Comparison of ENCODE assay signal across 11 cellular contexts in the genomic region with DNA sequence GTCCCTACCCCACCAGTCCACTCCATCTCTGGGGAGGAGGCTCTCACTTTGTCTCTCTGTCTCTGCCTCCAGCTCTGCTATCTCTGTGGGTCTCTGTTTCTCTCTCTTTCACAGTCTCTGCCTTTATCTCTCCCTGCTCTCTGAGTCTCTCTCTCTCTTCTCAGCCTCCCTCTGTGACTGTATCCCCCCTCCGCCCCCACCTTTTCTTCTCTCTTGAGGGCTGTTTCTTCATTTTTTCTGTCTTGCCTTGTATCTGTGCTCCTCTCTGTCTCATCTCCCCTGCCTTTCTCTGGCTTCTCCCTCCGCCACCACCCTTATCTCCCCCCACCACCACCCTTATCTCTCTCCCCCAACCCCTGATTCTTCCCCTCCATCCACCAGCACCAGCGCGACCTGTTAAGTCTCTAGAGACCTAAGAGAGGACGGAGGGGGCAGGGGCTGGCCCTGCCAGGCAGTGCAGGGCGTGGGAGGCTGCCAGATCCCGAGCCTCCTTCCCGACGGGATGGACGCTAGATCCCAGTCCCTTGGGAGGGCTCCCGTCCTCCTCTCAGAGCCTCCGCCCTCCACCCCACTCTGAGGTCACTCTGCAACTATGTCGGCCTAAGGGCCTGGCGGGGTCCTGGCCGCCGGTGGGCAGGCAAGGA. TPM values are rescaled to one million over a fixed set of nuclear protein-coding genes. Genes with fewer than 3 reads are reported as not detected.
DNase-seq lines count a peak whose midpoint lies in the region; ATAC-seq, FAIRE-seq and TF ChIP-seq lines count a peak whose summit lies in the region.
"Had no signal": no experiment of that assay in that cellular context is flagged by ENCODE, and none has a peak within 500 bp of the region (broad histone marks: within the 10 kb centered on the region; RNA-seq: fewer than 3 reads in every experiment).

No MANE protein-coding gene starts in this region.

- H3K36me3 ChIP-seq in ectodermal cell (ENCODE audit: control insufficient read depth, insufficient read depth, low read length), result peaks cover 6% of the 10 kb centered on the region
- H3K36me3 ChIP-seq in mesendoderm (ENCODE audit: control insufficient read depth, insufficient read depth, low read length), result no peaks in the 10 kb centered on the region
- H3K36me3 ChIP-seq in A673 (ENCODE audit: insufficient read depth, low read length, poor library complexity, severe bottlenecking), result no peaks in the 10 kb centered on the region
- H3K36me3 ChIP-seq: neutrophil had no signal

- H3K4me2 ChIP-seq in mesendoderm (ENCODE audit: low read length), result peak overlapping the region; percentile 81

- H2AK5ac ChIP-seq in mesendoderm (ENCODE audit: low read length), result peak overlapping the region; percentile 36

- H3K79me1 ChIP-seq in mesendoderm (ENCODE audit: low read length), result peaks cover 2% of the 10 kb centered on the region

- no peak for ATAC-seq in activated naive CD4-positive, alpha-beta T cell treated with anti-CD3 and anti-CD28 coated beads, Interleukin-2, amount 50 U/mL, for 72 hours

- H3K9me3 Mint-ChIP-seq in activated naive CD4-positive, alpha-beta T cell treated with anti-CD3 and anti-CD28 coated beads, Interleukin-2, amount 50 U/mL, for 72 hours, result no peaks in the 10 kb centered on the region
- H3K9me3 Mint-ChIP-seq: activated B cell treated with CpG ODN at 0.5 μM for 24 hours had no signal

- H4K8ac ChIP-seq in mesendoderm (ENCODE audit: low read depth, low read length), result no peak overlapping the region

- TF ChIP-seq CTCF in A673 (conservative IDR thresholded peaks at IDR 0.05; ENCODE audit: low read depth, low read length), result no peak

- no peaks in the 10 kb centered on the region for H3K36me3 Mint-ChIP-seq in activated naive CD4-positive, alpha-beta T cell treated with anti-CD3 and anti-CD28 coated beads, Interleukin-2, amount 50 U/mL, for 72 hours

- H3K23ac ChIP-seq in mesendoderm (ENCODE audit: low read length), result peak overlapping the region; percentile 15

- CTCF ChIA-PET in A673 (lab: Charles Lee), result no interaction called here

- no TSS peak for BruUV-seq in A673 (replicated peaks; lab: Mats Ljungman, UMichigan)

- no peak for FAIRE-seq in urothelium cell line (lab: Jason Lieb, UNC)

- no peak for DNase-seq in activated naive CD4-positive, alpha-beta T cell treated with anti-CD3 and anti-CD28 coated beads, Interleukin-2, amount 50 U/mL, for 72 hours (ENCODE audit: low spot score in 2 of 2)
- no peak for DNase-seq in activated naive CD4-positive, alpha-beta T cell treated with Interleukin-2 at 50 U/mL for 16 hours
- DNase-seq in mesendoderm (peak; percentile 68), urothelium cell line (ENCODE audit: low spot score) (peak; percentile 44), A673 (ENCODE audit: low spot score) (no peak), GOT3 (lab: John Stamatoyannopoulos, UW) (no peak)
- no peak for DNase-seq in stimulated activated CD4-positive, alpha-beta T cell treated with anti-CD3 and anti-CD28 coated beads, Interleukin-1b, Interleukin-23, amount 100 ng/mL, for 48 hours
- DNase-seq: activated B cell treated with CpG ODN at 0.5 μM for 24 hours had no signal

- H3K27me3 ChIP-seq in ectodermal cell (ENCODE audit: control insufficient read depth, insufficient read depth, low read length, poor library complexity, severe bottlenecking), result no peaks in the 10 kb centered on the region
- no peaks in the 10 kb centered on the region for H3K27me3 ChIP-seq in mesendoderm (ENCODE audit: insufficient read depth, low read length, poor library complexity)
- H3K27me3 ChIP-seq in A673 (replicated peaks; ENCODE audit: insufficient read depth, low read depth, low read length, poor library complexity), result no peaks in the 10 kb centered on the region

- H3K27ac ChIP-seq in ectodermal cell (ENCODE audit: insufficient read depth, low read depth, low read length, poor library complexity, severe bottlenecking) (no peak overlapping the region), mesendoderm (ENCODE audit: low read depth, low read length) (peak overlapping the region; percentile 10), A673 (ENCODE audit: low read depth, low read length, poor library complexity, severe bottlenecking) (no peak overlapping the region)
- H3K27ac ChIP-seq: C4-2B, neutrophil had no signal

- peak overlapping the region; percentile 93 for H3K56ac ChIP-seq in mesendoderm (ENCODE audit: low read length)

- no peak overlapping the region for H2BK15ac ChIP-seq in mesendoderm (replicated peaks; ENCODE audit: low read depth)

- POLR2A ChIA-PET in A673 (lab: Charles Lee; ENCODE audit: low non-redundant PET), result no interaction called here

- no peaks in the 10 kb centered on the region for H3K9me3 ChIP-seq in ectodermal cell (ENCODE audit: control insufficient read depth, low read length)
- no peaks in the 10 kb centered on the region for H3K9me3 ChIP-seq in A673 (ENCODE audit: low read depth, low read length, poor library complexity, severe bottlenecking)
- H3K9me3 ChIP-seq: neutrophil had no signal

- H2BK5ac ChIP-seq in mesendoderm (ENCODE audit: low read length), result no peak overlapping the region

- H3K9ac ChIP-seq in mesendoderm (ENCODE audit: low read length), result peak overlapping the region; percentile 79

- no peaks in the 10 kb centered on the region for H3K79me2 ChIP-seq in mesendoderm (ENCODE audit: control insufficient read depth, insufficient read depth, low read length)

- WGBS in ectodermal cell, 2 experiments, result 17 to 20% methylated on average over 16 of the region's 16 CpGs
- WGBS in mesendoderm (ENCODE audit: extremely low coverage, insufficient coverage, low lambda C conversion rate), result no CpG with 5 or more reads among the region's 16 CpGs

- peak overlapping the region; percentile 81 for H3K4ac ChIP-seq in mesendoderm (ENCODE audit: low read depth, low read length)

- peaks cover 26% of the 10 kb centered on the region for H3K4me1 ChIP-seq in ectodermal cell (ENCODE audit: control insufficient read depth, insufficient read depth, low read length)
- peaks cover 2% of the 10 kb centered on the region for H3K4me1 ChIP-seq in mesendoderm (ENCODE audit: control insufficient read depth, low read depth, low read length)
- no peaks in the 10 kb centered on the region for H3K4me1 ChIP-seq in A673 (ENCODE audit: insufficient read depth, low read length, poor library complexity, severe bottlenecking)

- peak overlapping the region; percentile 73 for H3K4me3 ChIP-seq in ectodermal cell (ENCODE audit: insufficient read depth, low read depth, low read length)
- H3K4me3 ChIP-seq in mesendoderm (ENCODE audit: low read length), result peak overlapping the region; percentile 52
- H3K4me3 ChIP-seq in A673 (ENCODE audit: low read depth, low read length, poor library complexity, severe bottlenecking), result no peak overlapping the region

- intact Hi-C loops in A673 (cut with micrococcal nuclease; ENCODE audit: unreplicated experiment), result no loop called here

- H2BK120ac ChIP-seq in mesendoderm (ENCODE audit: low read depth, low read length), result no peak overlapping the region

- no peak overlapping the region for H4K5ac ChIP-seq in mesendoderm (ENCODE audit: low read length)

- H3K27ac Mint-ChIP-seq in activated naive CD4-positive, alpha-beta T cell treated with anti-CD3 and anti-CD28 coated beads, Interleukin-2, amount 50 U/mL, for 72 hours, result peak overlapping the region; percentile 34 to 74
- H3K27ac Mint-ChIP-seq: activated B cell treated with CpG ODN at 0.5 μM for 24 hours had no signal

- H3K18ac ChIP-seq in mesendoderm (ENCODE audit: low read length), result peak overlapping the region; percentile 19

RNA-seq across cellular contexts. Expression of a gene that starts 1.0 kb away (rescaled TPM):
- total RNA-seq in activated naive CD4-positive, alpha-beta T cell treated with anti-CD3 and anti-CD28 coated beads, Interleukin-2, amount 50 U/mL, for 72 hours, result under 1 TPM in 1 of 2 donors, not detected in 1; 0.74 TPM
- 35.5 TPM for polyA plus RNA-seq in ectodermal cell (2013, experiment 1 of 4)
- polyA plus RNA-seq in ectodermal cell (2013, experiment 2 of 4), result 43.3 TPM
- polyA plus RNA-seq in ectodermal cell (2013, experiment 3 of 4), result 31.7 TPM
- polyA plus RNA-seq in ectodermal cell (2013, experiment 4 of 4), result 36.9 TPM
- 17.2 TPM for polyA plus RNA-seq in mesendoderm (2013, experiment 1 of 2)
- 18.3 TPM for polyA plus RNA-seq in mesendoderm (2013, experiment 2 of 2)
- total RNA-seq in A673 (2021), result 0.92 and 1.0 TPM in 2 replicates
- total RNA-seq: activated B cell treated with CpG ODN at 0.5 μM for 24 hours had no signal

RNA-seq across cellular contexts. Expression of a gene that starts 27.0 kb away (rescaled TPM):
- total RNA-seq in activated naive CD4-positive, alpha-beta T cell treated with anti-CD3 and anti-CD28 coated beads, Interleukin-2, amount 50 U/mL, for 72 hours, result 1 to 10 TPM in 1 of 2 donors, under 1 TPM in 1; 0.91 to 2.0 TPM
- 15.3 TPM for polyA plus RNA-seq in ectodermal cell (2013, experiment 1 of 4)
- polyA plus RNA-seq in ectodermal cell (2013, experiment 2 of 4), result 18.9 TPM
- polyA plus RNA-seq in ectodermal cell (2013, experiment 3 of 4), result 14.9 TPM
- polyA plus RNA-seq in ectodermal cell (2013, experiment 4 of 4), result 14.8 TPM
- 134 TPM for polyA plus RNA-seq in mesendoderm (2013, experiment 1 of 2)
- 137 TPM for polyA plus RNA-seq in mesendoderm (2013, experiment 2 of 2)
- total RNA-seq in A673 (2021), result 0.19 and 0.24 TPM in 2 replicates
- total RNA-seq: activated B cell treated with CpG ODN at 0.5 μM for 24 hours had no signal

RNA-seq across cellular contexts. Expression of a gene that starts 44.1 kb away (rescaled TPM):
- 100 to 1,000 TPM; 286 to 496 TPM for total RNA-seq in activated naive CD4-positive, alpha-beta T cell treated with anti-CD3 and anti-CD28 coated beads, Interleukin-2, amount 50 U/mL, for 72 hours
- 253 TPM for polyA plus RNA-seq in ectodermal cell (2013, experiment 1 of 4)
- polyA plus RNA-seq in ectodermal cell (2013, experiment 2 of 4), result 257 TPM
- polyA plus RNA-seq in ectodermal cell (2013, experiment 3 of 4), result 199 TPM
- 224 TPM for polyA plus RNA-seq in ectodermal cell (2013, experiment 4 of 4)
- 241 TPM for polyA plus RNA-seq in mesendoderm (2013, experiment 1 of 2)
- 240 TPM for polyA plus RNA-seq in mesendoderm (2013, experiment 2 of 2)
- 342 and 344 TPM in 2 replicates for total RNA-seq in A673 (2021)

Comparison
In these comparisons a context has a peak if more than half of its experiments do, and no peak if none do; other contexts are left out.
1. DNase-seq: peak in mesendoderm (single experiment) and urothelium cell line (single experiment); none in activated naive CD4-positive, alpha-beta T cell treated with anti-CD3 and anti-CD28 coated beads, Interleukin-2, amount 50 U/mL, for 72 hours (0 of 2), activated naive CD4-positive, alpha-beta T cell treated with Interleukin-2 at 50 U/mL for 16 hours (single experiment), A673 (single experiment), stimulated activated CD4-positive, alpha-beta T cell treated with anti-CD3 and anti-CD28 coated beads, Interleukin-1b, Interleukin-23, amount 100 ng/mL, for 48 hours (single experiment) and GOT3 (single experiment).